11 cellular contexts compared by ENCODE assay signal in genomic region chr2:241560883-241561474, GRCh38. TPM values are rescaled to one million over a fixed set of nuclear protein-coding genes. Genes with fewer than 3 reads are reported as not detected.
DNase-seq lines count a peak whose midpoint lies in the region; ATAC-seq and TF ChIP-seq lines count a peak whose summit lies in the region.
"Had no signal": no experiment of that assay in that cellular context is flagged by ENCODE, and none has a peak within 500 bp of the region (broad histone marks: within the 10 kb centered on the region; RNA-seq: fewer than 3 reads in every experiment).

No MANE protein-coding gene starts in this region.

- peaks cover 3% of the 10 kb centered on the region for H3K4me1 Mint-ChIP-seq in endodermal cell
- peaks cover 5% of the 10 kb centered on the region for H3K4me1 Mint-ChIP-seq in activated T-helper 1 cell treated with anti-CD3 and anti-CD28 coated beads, Interleukin-12 subunit alpha, Interleukin-12 subunit beta, Interleukin-2, Interleukin-4 antibody, amounts not matched to agents 30 ng/mL and 10 ng/mL and 1 ng/mL, durations not matched to agents 14 hours and 24 hours and 36 hours (ENCODE audit: low read depth)

- H3K36me3 Mint-ChIP-seq in endodermal cell (ENCODE audit: low read depth), result no peaks in the 10 kb centered on the region
- no peaks in the 10 kb centered on the region for H3K36me3 Mint-ChIP-seq in activated T-helper 1 cell treated with anti-CD3 and anti-CD28 coated beads, Interleukin-12 subunit alpha, Interleukin-12 subunit beta, Interleukin-2, Interleukin-4 antibody, amounts not matched to agents 30 ng/mL and 10 ng/mL and 1 ng/mL, durations not matched to agents 14 hours and 24 hours and 36 hours (ENCODE audit: low read depth)

- 95 to 97% methylated on average over 12 to 17 of the region's 19 CpGs for WGBS in endodermal cell (ENCODE audit: insufficient coverage in 1 of 2, insufficient read length in 1 of 2), 2 experiments
- WGBS in mesodermal cell (ENCODE audit: insufficient coverage in 2 of 2), 2 experiments, result 67 to 90% methylated on average over 11 to 15 of the region's 19 CpGs
- 74% methylated on average over 9 of the region's 19 CpGs; no CpG with 5 or more reads in 1 of the 2 donors for WGBS in transverse colon (ENCODE audit: low coverage in 1 of 2), 2 donors
- WGBS in psoas muscle, 3 donors, result 39 to 69% (median 54%) methylated on average over 16 to 19 of the region's 19 CpGs

- intact Hi-C loops in transverse colon (cut with DNase I; ENCODE audit: low total_unique reads), result loop anchor here (5.0 kb wide), 1 partner anchor 54 kb away; the partner anchor contains the start of gene STK25
- intact Hi-C loops in activated T-helper 1 cell treated with anti-CD3 and anti-CD28 coated beads, Interleukin-12 subunit alpha, Interleukin-12 subunit beta, Interleukin-2, Interleukin-4 antibody, amounts not matched to agents 30 ng/mL and 10 ng/mL and 1 ng/mL, durations not matched to agents 14 hours and 24 hours and 36 hours (cut with micrococcal nuclease), result no loop called here
- intact Hi-C loops in psoas muscle (cut with DNase I), result no loop called here

- no peak overlapping the region for H3K4me3 ChIP-seq in MG63
- no peak overlapping the region for H3K4me3 ChIP-seq in endodermal cell (ENCODE audit: low read length)
- no peak overlapping the region for H3K4me3 ChIP-seq in mesodermal cell (ENCODE audit: extremely low read depth, insufficient read depth, low read length, poor library complexity, severe bottlenecking)
- H3K4me3 ChIP-seq in transverse colon, result peak overlapping the region in 2 of 4 donors; percentile 67 to 80
- H3K4me3 ChIP-seq in psoas muscle, result no peak overlapping the region

- no peak overlapping the region for H3K27ac ChIP-seq in endodermal cell (ENCODE audit: low read depth, low read length)
- peak overlapping the region; percentile 49 for H3K27ac ChIP-seq in mesodermal cell (ENCODE audit: low read depth, low read length, severe bottlenecking)
- H3K27ac ChIP-seq in transverse colon, result peak overlapping the region; percentile 68 to 89 (median 88)
- H3K27ac ChIP-seq in psoas muscle, result no peak overlapping the region

- no peaks in the 10 kb centered on the region; the same call in 1 of the 2 replicates for H3K36me3 ChIP-seq in MG63
- H3K36me3 ChIP-seq in endodermal cell (ENCODE audit: control insufficient read depth, insufficient read depth, low read length), result no peaks in the 10 kb centered on the region
- H3K36me3 ChIP-seq in mesodermal cell (ENCODE audit: control insufficient read depth, insufficient read depth, low read length), result peaks cover 23% of the 10 kb centered on the region
- no peaks in the 10 kb centered on the region for H3K36me3 ChIP-seq in transverse colon
- H3K36me3 ChIP-seq in psoas muscle (ENCODE audit: insufficient read depth in 1 of 2, low read depth in 1 of 2), result no peaks in the 10 kb centered on the region

- peak overlapping the region; percentile 60 for H3K4me3 Mint-ChIP-seq in endodermal cell
- no peak overlapping the region for H3K4me3 Mint-ChIP-seq in activated T-helper 1 cell treated with anti-CD3 and anti-CD28 coated beads, Interleukin-12 subunit alpha, Interleukin-12 subunit beta, Interleukin-2, Interleukin-4 antibody, amounts not matched to agents 30 ng/mL and 10 ng/mL and 1 ng/mL, durations not matched to agents 14 hours and 24 hours and 36 hours

- no peak for ATAC-seq in psoas muscle
- ATAC-seq in GM21423 (IDR thresholded peaks at IDR 0.05; ENCODE audit: unreplicated experiment), result no peak

- no peak overlapping the region for H3K27ac Mint-ChIP-seq in endodermal cell
- no peak overlapping the region for H3K27ac Mint-ChIP-seq in activated T-helper 1 cell treated with anti-CD3 and anti-CD28 coated beads, Interleukin-12 subunit alpha, Interleukin-12 subunit beta, Interleukin-2, Interleukin-4 antibody, amounts not matched to agents 30 ng/mL and 10 ng/mL and 1 ng/mL, durations not matched to agents 14 hours and 24 hours and 36 hours

- H3K9ac ChIP-seq in endodermal cell (ENCODE audit: extremely low read depth, low read length, poor library complexity, severe bottlenecking), result no peak overlapping the region

- peaks cover 4% of the 10 kb centered on the region for H3K4me1 ChIP-seq in endodermal cell (ENCODE audit: control insufficient read depth, insufficient read depth, low read length)
- H3K4me1 ChIP-seq in mesodermal cell (ENCODE audit: control insufficient read depth, insufficient read depth, low read length, poor library complexity, severe bottlenecking), result peaks cover 32% of the 10 kb centered on the region
- peaks cover 8 to 42% (median 27%) of the 10 kb centered on the region in 4 donors for H3K4me1 ChIP-seq in transverse colon
- peaks cover 11% of the 10 kb centered on the region for H3K4me1 ChIP-seq in psoas muscle

- peaks cover 6% of the 10 kb centered on the region for H3K27me3 Mint-ChIP-seq in endodermal cell (ENCODE audit: insufficient read depth)
- H3K27me3 Mint-ChIP-seq in activated T-helper 1 cell treated with anti-CD3 and anti-CD28 coated beads, Interleukin-12 subunit alpha, Interleukin-12 subunit beta, Interleukin-2, Interleukin-4 antibody, amounts not matched to agents 30 ng/mL and 10 ng/mL and 1 ng/mL, durations not matched to agents 14 hours and 24 hours and 36 hours (ENCODE audit: insufficient read depth), result peaks cover 21% of the 10 kb centered on the region

- peak; percentile 59 for DNase-seq in MG63
- DNase-seq in endodermal cell, result peak; percentile 49
- no peak for DNase-seq in transverse colon
- no peak for DNase-seq in activated T-helper 1 cell treated with anti-CD3 and anti-CD28 coated beads, Interleukin-12 subunit alpha, Interleukin-12 subunit beta, Interleukin-2, Interleukin-4 antibody, amounts not matched to agents 30 ng/mL and 10 ng/mL and 1 ng/mL, durations not matched to agents 14 hours and 24 hours and 36 hours (ENCODE audit: low spot score)
- no peak for DNase-seq in stimulated activated CD4-positive, alpha-beta T cell treated with anti-CD3 and anti-CD28 coated beads, Interleukin-15, amount 100 ng/mL, for 24 hours
- DNase-seq in psoas muscle, result no peak
- DNase-seq: activated CD4-positive, alpha-beta T cell treated with anti-CD3 and anti-CD28 coated beads, Interleukin-2, amount 50 U/mL, for 4 hours; GDM1; NCI-H187 had no signal

- H3K9me3 ChIP-seq in MG63, result peaks cover 7% of the 10 kb centered on the region
- peaks cover 11% of the 10 kb centered on the region for H3K9me3 ChIP-seq in endodermal cell (ENCODE audit: control insufficient read depth, low read length)
- no peaks in the 10 kb centered on the region for H3K9me3 ChIP-seq in mesodermal cell (ENCODE audit: control insufficient read depth, low read length)
- H3K9me3 ChIP-seq in transverse colon, result peaks cover 0 to 3% of the 10 kb centered on the region in 2 donors
- H3K9me3 ChIP-seq in psoas muscle, result peaks cover 5% of the 10 kb centered on the region

- TF ChIP-seq CTCF in endodermal cell (conservative IDR thresholded peaks at IDR 0.05) (no peak), transverse colon (IDR thresholded peaks at IDR 0.05) (no peak), psoas muscle (IDR thresholded peaks at IDR 0.05) (no peak)

- TF ChIP-seq POLR2A in transverse colon (IDR thresholded peaks at IDR 0.05), result no peak

- peaks cover 16% of the 10 kb centered on the region for H3K9me3 Mint-ChIP-seq in endodermal cell
- peaks cover 3% of the 10 kb centered on the region for H3K9me3 Mint-ChIP-seq in activated T-helper 1 cell treated with anti-CD3 and anti-CD28 coated beads, Interleukin-12 subunit alpha, Interleukin-12 subunit beta, Interleukin-2, Interleukin-4 antibody, amounts not matched to agents 30 ng/mL and 10 ng/mL and 1 ng/mL, durations not matched to agents 14 hours and 24 hours and 36 hours

- in situ Hi-C loops in transverse colon (cut with MboI; ENCODE audit: low pct_ligation_motif_present in 1 of 4, low pct_unique_long_range_greater_than_20kb in 1 of 4, low sequenced_read_pairs in 3 of 4), result no loop called here

- TF ChIP-seq EP300 in transverse colon (IDR thresholded peaks at IDR 0.05; ENCODE audit: low read depth), result no peak

- H3K27me3 ChIP-seq in MG63, result no peaks in the 10 kb centered on the region
- no peaks in the 10 kb centered on the region for H3K27me3 ChIP-seq in endodermal cell (ENCODE audit: control insufficient read depth, insufficient read depth, low read length, poor library complexity, severe bottlenecking)
- H3K27me3 ChIP-seq in transverse colon, result peaks cover 26% of the 10 kb centered on the region
- H3K27me3 ChIP-seq in psoas muscle (ENCODE audit: insufficient read depth in 3 of 3, low read length in 2 of 3), result peaks cover 0 to 47% (median 13%) of the 10 kb centered on the region in 3 donors

RNA-seq across cellular contexts. Expression of gene BOK, which starts 2.4 kb away (rescaled TPM):
- total RNA-seq in MG63 (2014; rRNA removed; shearing (Covaris generic); ENCODE audit: low replicate concordance), result 1.6 and 6.8 TPM in 2 replicates
- total RNA-seq in endodermal cell (10 to 100 TPM; 23.4 to 24.5 TPM), transverse colon (10 to 100 TPM; 21.0 to 84.2 (median 24.4) TPM), psoas muscle (1 to 10 TPM; 1.3 to 3.9 (median 3.2) TPM)
- polyA plus RNA-seq in endodermal cell (2013, experiment 1 of 2), result 14.1 TPM
- polyA plus RNA-seq in endodermal cell (2013, experiment 2 of 2), result 13.7 TPM
- 33.0 TPM for polyA plus RNA-seq in mesodermal cell (2013, experiment 1 of 2)
- 28.9 TPM for polyA plus RNA-seq in mesodermal cell (2013, experiment 2 of 2)
- 0.07 TPM in 1 of 2 replicates, not detected in the other for total RNA-seq in activated T-helper 1 cell treated with anti-CD3 and anti-CD28 coated beads, Interleukin-12 subunit alpha, Interleukin-12 subunit beta, Interleukin-2, Interleukin-4 antibody, amounts not matched to agents 30 ng/mL and 10 ng/mL and 1 ng/mL, durations not matched to agents 14 hours and 24 hours and 36 hours
- 10 to 100 TPM in 1 of 3 donors, 1 to 10 TPM in 2; 1.3 to 12.8 (median 3.9) TPM for polyA plus RNA-seq in psoas muscle

RNA-seq across cellular contexts. Expression of gene STK25, which starts 52.6 kb away (rescaled TPM):
- total RNA-seq in MG63 (2014; rRNA removed; shearing (Covaris generic); ENCODE audit: low replicate concordance), result 176 and 432 TPM in 2 replicates
- 100 to 1,000 TPM; 226 to 252 TPM for total RNA-seq in endodermal cell
- polyA plus RNA-seq in endodermal cell (2013, experiment 1 of 2), result 213 TPM
- 205 TPM for polyA plus RNA-seq in endodermal cell (2013, experiment 2 of 2)
- 191 TPM for polyA plus RNA-seq in mesodermal cell (2013, experiment 1 of 2)
- 176 TPM for polyA plus RNA-seq in mesodermal cell (2013, experiment 2 of 2)
- 100 to 1,000 TPM; 159 to 427 (median 205) TPM for total RNA-seq in transverse colon
- total RNA-seq in activated T-helper 1 cell treated with anti-CD3 and anti-CD28 coated beads, Interleukin-12 subunit alpha, Interleukin-12 subunit beta, Interleukin-2, Interleukin-4 antibody, amounts not matched to agents 30 ng/mL and 10 ng/mL and 1 ng/mL, durations not matched to agents 14 hours and 24 hours and 36 hours, result 125 and 133 TPM in 2 replicates
- total RNA-seq in psoas muscle, result 100 to 1,000 TPM; 268 to 382 (median 276) TPM
- polyA plus RNA-seq in psoas muscle, result 100 to 1,000 TPM; 227 to 489 (median 385) TPM

Comparison
In these comparisons a context has a peak if more than half of its experiments do, and no peak if none do; other contexts are left out.
1. DNase-seq: peak in MG63 (single experiment) and endodermal cell (single experiment); none in transverse colon (single experiment), activated T-helper 1 cell treated with anti-CD3 and anti-CD28 coated beads, Interleukin-12 subunit alpha, Interleukin-12 subunit beta, Interleukin-2, Interleukin-4 antibody, amounts not matched to agents 30 ng/mL and 10 ng/mL and 1 ng/mL, durations not matched to agents 14 hours and 24 hours and 36 hours (single experiment), stimulated activated CD4-positive, alpha-beta T cell treated with anti-CD3 and anti-CD28 coated beads, Interleukin-15, amount 100 ng/mL, for 24 hours (single experiment) and psoas muscle (0 of 2).
2. H3K27ac ChIP-seq: peak in mesodermal cell (single experiment) and transverse colon (4 of 4); none in endodermal cell (single experiment) and psoas muscle (single experiment).